8 cellular contexts compared by ENCODE assay signal in the genomic region with DNA sequence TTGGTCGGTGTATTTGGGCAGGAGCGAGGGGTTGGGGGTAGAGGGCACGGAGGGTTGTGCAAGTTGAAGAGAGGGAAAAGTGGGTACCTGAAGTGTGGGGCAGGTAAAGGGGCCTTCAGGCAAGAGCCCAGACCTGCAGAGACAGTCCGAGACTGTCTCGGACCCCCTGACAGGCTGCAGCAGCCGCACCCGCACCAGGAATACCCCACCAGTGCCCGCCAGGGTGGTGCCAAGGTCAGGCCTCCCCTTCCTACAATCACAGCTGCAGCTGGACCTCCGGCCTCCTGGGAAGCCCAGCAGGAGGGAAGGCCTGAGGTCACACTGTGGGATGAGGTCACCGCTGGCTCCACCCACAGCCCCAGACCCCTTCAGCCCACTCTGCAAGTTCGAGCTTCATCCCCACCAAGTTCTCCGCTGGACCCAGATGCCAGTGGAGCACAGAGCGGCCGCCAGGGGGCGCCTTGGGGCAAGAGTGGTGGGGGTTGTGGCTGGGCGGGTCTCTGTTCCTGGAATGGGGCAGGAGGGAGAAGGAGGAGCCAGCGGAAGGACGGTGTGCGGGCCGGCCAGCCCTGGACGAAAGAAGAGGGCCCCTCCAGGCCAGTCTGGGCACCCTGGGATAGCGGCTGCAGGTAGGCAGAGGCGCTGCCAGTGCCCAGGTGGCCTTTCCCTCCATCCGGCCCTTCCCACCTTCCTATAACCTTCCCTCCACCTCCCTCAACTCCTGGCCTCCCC. TPM values are rescaled to one million over a fixed set of nuclear protein-coding genes. Genes with fewer than 3 reads are reported as not detected.
DNase-seq lines count a peak whose midpoint lies in the region; ATAC-seq, FAIRE-seq and TF ChIP-seq lines count a peak whose summit lies in the region.

Gene HSD3B7, plus strand, starts transcription at position 539 of the 732 bp plus-strand sequence. CDS start 452 bp downstream, outside the sequence.

- no peak for TF ChIP-seq POLR2A in H54 (IDR thresholded peaks at IDR 0.05; ENCODE audit: low read depth, low read length)

- DNase-seq in H54 (ENCODE audit: insufficient read length, low spot score) (peak; percentile 96), NCI-H2227 treated with DMSO at 0.1 percent for 48 hours (lab: John Stamatoyannopoulos, UW) (peak; percentile 79), cerebellum (ENCODE audit: low spot score) (peak; percentile 90)
- peak; percentile 69 for DNase-seq in activated CD4-positive, alpha-beta T cell treated with anti-CD3 and anti-CD28 coated beads for 1 hour
- DNase-seq in stimulated activated CD4-positive, alpha-beta T cell treated with anti-CD3 and anti-CD28 coated beads, Interleukin-1b, Interleukin-23, amount 100 ng/mL, for 24 hours (ENCODE audit: low read depth in 4 of 4, low spot score in 1 of 4): peak; percentile 72 to 80 (median 74)

- H3K27me3 ChIP-seq in layer of hippocampus (ENCODE audit: control insufficient read depth, insufficient read depth, low read length): no peaks in the 10 kb centered on the region

- no peak for FAIRE-seq in H54 (lab: Jason Lieb, UNC)

- no peak for ATAC-seq in HG02870 (IDR thresholded peaks at IDR 0.05; ENCODE audit: unreplicated experiment)

- H3K27ac ChIP-seq in C4-2B (peak within 1 kb of the TSS; percentile 68), layer of hippocampus (ENCODE audit: low read depth, low read length) (peak within 1 kb of the TSS; percentile 18)

- TF ChIP-seq CTCF in C4-2B (conservative IDR thresholded peaks at IDR 0.05): peak; percentile 95

RNA-seq across cellular contexts. Expression of gene HSD3B7, which starts in this region (rescaled TPM):
- 1.8 TPM for total RNA-seq in cerebellum
